8 cellular contexts compared by ENCODE assay signal in the genomic region with DNA sequence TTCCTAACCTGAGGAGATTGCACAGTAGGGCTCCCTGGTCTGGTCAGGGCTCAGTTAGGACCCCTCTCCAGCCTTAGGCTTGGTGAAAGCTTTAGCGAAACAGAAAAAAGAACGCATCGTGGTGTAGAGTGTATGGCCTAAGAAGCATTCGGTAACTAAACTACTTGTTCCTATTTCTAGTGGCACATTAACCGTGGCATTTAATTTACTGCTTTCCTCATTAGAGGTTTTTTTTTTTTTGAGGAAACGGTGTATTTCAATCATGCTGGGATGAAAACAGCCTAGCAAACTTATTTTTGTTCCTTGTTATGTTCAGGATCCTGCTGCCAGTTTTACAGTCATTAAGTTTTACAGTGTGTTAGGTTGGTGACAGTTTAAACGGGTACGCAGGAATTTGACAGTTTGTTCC. TPM values are rescaled to one million over a fixed set of nuclear protein-coding genes. Genes with fewer than 3 reads are reported as not detected.
DNase-seq lines count a peak whose midpoint lies in the region; FAIRE-seq and TF ChIP-seq lines count a peak whose summit lies in the region.

No MANE protein-coding gene starts in this region.

- H3K4me1 ChIP-seq in NT2/D1 (ENCODE audit: insufficient read depth, insufficient read length) (no peaks in the 10 kb centered on the region), prostate gland (replicated peaks) (no peaks in the 10 kb centered on the region)

- H3K36me3 ChIP-seq in NT2/D1 (ENCODE audit: insufficient read depth, insufficient read length, low read length), result no peaks in the 10 kb centered on the region
- no peaks in the 10 kb centered on the region for H3K36me3 ChIP-seq in prostate gland

- peak overlapping the region; percentile 87 for H3K9ac ChIP-seq in NT2/D1 (ENCODE audit: insufficient read length, low read depth)

- H3K4me3 ChIP-seq in GM12865 (ENCODE audit: low read depth, low read length) (peak overlapping the region; percentile 95), NT2/D1 (ENCODE audit: insufficient read length, low read depth) (peak overlapping the region; percentile 93), prostate gland (peak overlapping the region; percentile 75 to 89)

- 12% methylated on average over 8 of the region's 8 CpGs for WGBS in prostate gland

- peak; percentile 57 for FAIRE-seq in H54 (lab: Jason Lieb, UNC)

- H3K9me3 ChIP-seq in NT2/D1 (ENCODE audit: insufficient read depth, low read length) (no peaks in the 10 kb centered on the region), prostate gland (no peaks in the 10 kb centered on the region)

- TF ChIP-seq POLR2A in H54 (IDR thresholded peaks at IDR 0.05; ENCODE audit: low read depth, low read length) (no peak), prostate gland (IDR thresholded peaks at IDR 0.05) (no peak)

- TF ChIP-seq CTCF in GM12865 (IDR thresholded peaks at IDR 0.05; ENCODE audit: insufficient read depth, low read depth, low read length, missing control alignments), result no peak
- no peak for TF ChIP-seq CTCF in prostate gland (IDR thresholded peaks at IDR 0.05)

- H3K27me3 ChIP-seq in NT2/D1 (ENCODE audit: insufficient read depth, insufficient read length), result no peaks in the 10 kb centered on the region
- no peaks in the 10 kb centered on the region for H3K27me3 ChIP-seq in prostate gland (replicated peaks; ENCODE audit: insufficient read depth)

- H3K27ac ChIP-seq in epithelial cell of prostate (peak overlapping the region; percentile 70), prostate gland (peak overlapping the region; percentile 83 to 94)

- DNase-seq in GM12865 (ENCODE audit: low read depth), result no peak
- no peak for DNase-seq in H54 (ENCODE audit: insufficient read length, low spot score)
- DNase-seq in NT2/D1 (ENCODE audit: low read depth, low spot score), result no peak
- no peak for DNase-seq in epithelial cell of prostate (ENCODE audit: low read depth, low spot score)
- DNase-seq in prostate gland (ENCODE audit: low spot score), result no peak
- DNase-seq in NCI-H226, result no peak
- no peak for DNase-seq in NCI-H2107 (lab: John Stamatoyannopoulos, UW)
- no peak for DNase-seq in NCI-H510A treated with DMSO at 0.1 percent for 48 hours (lab: John Stamatoyannopoulos, UW)

- intact Hi-C loops in prostate gland (cut with DNase I), result no loop called here

RNA-seq across cellular contexts. Expression of gene OSBPL8, which starts 0.5 kb away (rescaled TPM):
- 10 to 100 TPM; 50.6 to 54.2 TPM for total RNA-seq in prostate gland
